8 cellular contexts compared by ENCODE assay signal in the genomic region with DNA sequence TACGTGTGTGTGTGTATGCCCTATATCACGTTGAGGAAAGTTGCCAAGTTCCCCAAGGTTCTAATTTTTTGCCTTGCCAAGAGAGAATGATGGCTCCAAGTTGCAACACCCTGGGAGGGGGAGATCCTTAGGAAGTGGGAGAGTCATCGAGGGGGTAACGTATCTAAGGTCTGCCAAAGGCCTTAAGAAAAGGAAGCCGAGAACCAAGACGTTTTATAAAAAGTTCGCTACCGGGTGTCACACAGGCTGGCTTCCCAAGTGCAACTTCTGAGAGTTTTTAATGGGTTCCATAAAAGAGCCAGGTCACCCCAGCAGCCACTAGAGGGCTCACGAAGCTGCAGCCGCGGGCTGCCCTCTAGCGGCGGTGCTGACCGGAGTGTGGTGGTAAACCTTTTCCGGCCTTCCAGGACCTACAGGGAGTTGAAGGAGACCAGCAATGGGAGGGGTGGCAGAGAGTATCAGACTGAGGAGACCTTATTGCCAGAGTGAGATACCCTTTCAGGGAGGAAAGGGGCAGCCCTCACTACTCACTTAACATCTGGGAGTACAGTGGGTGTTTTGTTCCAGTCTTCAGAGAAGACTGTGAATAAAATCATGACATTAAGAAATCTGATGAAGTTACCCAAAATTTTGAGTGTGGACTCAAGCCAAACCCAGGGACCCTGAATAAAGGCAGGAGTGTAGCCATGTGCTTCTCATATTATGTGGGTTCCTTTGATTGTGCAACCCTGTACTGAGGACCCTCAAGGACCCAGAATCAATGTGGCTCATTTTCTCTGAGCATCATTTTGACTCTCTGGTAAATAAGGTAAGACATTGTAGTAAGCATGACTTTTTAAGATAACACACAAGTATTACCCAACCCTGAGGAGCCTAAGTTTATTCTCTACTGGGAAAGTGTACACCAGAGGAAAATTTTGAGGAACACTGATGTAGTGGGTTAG. TPM values are rescaled to one million over a fixed set of nuclear protein-coding genes. Genes with fewer than 3 reads are reported as not detected.
A peak's percentile ranks its signal among the peaks of the same experiment; 100 is the strongest.
DNase-seq lines count a peak whose midpoint lies in the region; ATAC-seq, FAIRE-seq and TF ChIP-seq lines count a peak whose summit lies in the region.

No MANE protein-coding gene starts in this region.

- peak overlapping the region; percentile 95 for H2AFZ ChIP-seq in mammary epithelial cell (ENCODE audit: low read depth, low read length)
- H2AFZ ChIP-seq in keratinocyte (ENCODE audit: control insufficient read depth, low read length): peak overlapping the region; percentile 96

- 5% methylated on average over 15 of the region's 15 CpGs for WGBS in mammary epithelial cell (ENCODE audit: low coverage, missing lambda C conversion rate)

- peaks cover 29% of the 10 kb centered on the region for H3K79me2 ChIP-seq in mammary epithelial cell (ENCODE audit: insufficient read depth, low read length)
- H3K79me2 ChIP-seq in keratinocyte (ENCODE audit: control insufficient read depth, insufficient read depth, low read length): peaks cover 29% of the 10 kb centered on the region

- FAIRE-seq in keratinocyte (lab: Jason Lieb, UNC): peak; percentile 73

- peak; percentile 87 for DNase-seq in AG10803 (ENCODE audit: low read depth)
- DNase-seq in NCI-H2196 treated with DMSO at 0.1 percent for 48 hours (lab: John Stamatoyannopoulos, UW; ENCODE audit: unreplicated experiment): peak; percentile 32
- peak; percentile 79 for DNase-seq in mammary epithelial cell
- DNase-seq in keratinocyte (ENCODE audit: low read depth, low spot score): peak; percentile 63
- peak; percentile 75 to 76 for DNase-seq in stimulated activated CD4-positive, alpha-beta T cell treated with anti-CD3 and anti-CD28 coated beads, Interleukin-15, amount 100 ng/mL, for 1 hour (ENCODE audit: low read depth in 1 of 2, low spot score in 1 of 2)

- H4K20me1 ChIP-seq in mammary epithelial cell (ENCODE audit: insufficient read depth, low read length) (no peaks in the 10 kb centered on the region), keratinocyte (ENCODE audit: control insufficient read depth, extremely low read depth, insufficient read depth, low read length) (no peaks in the 10 kb centered on the region)

- in situ Hi-C loops in mammary epithelial cell (cut with MboI; ENCODE audit: low sequenced_read_pairs in 2 of 2): no loop called here

- H3K9me3 ChIP-seq in mammary epithelial cell (replicated peaks; ENCODE audit: insufficient read depth, low read length) (no peaks in the 10 kb centered on the region), keratinocyte (ENCODE audit: control insufficient read depth, low read depth, low read length) (no peaks in the 10 kb centered on the region)

- H3K4me2 ChIP-seq in mammary epithelial cell (ENCODE audit: insufficient read depth, low read depth, low read length) (peak overlapping the region; percentile 91), keratinocyte (ENCODE audit: control insufficient read depth, extremely low read depth, insufficient read depth, low read depth, low read length) (peak overlapping the region; percentile 92)

- TF ChIP-seq CTCF in AG10803 (conservative IDR thresholded peaks at IDR 0.05; ENCODE audit: low read length) (peak; percentile 100), VCaP (conservative IDR thresholded peaks at IDR 0.05) (peak; percentile 99), mammary epithelial cell (conservative IDR thresholded peaks at IDR 0.05 in 1 of 2, IDR thresholded peaks at IDR 0.05 in 1 of 2; ENCODE audit: extremely low read depth in 1 of 2, insufficient read depth in 1 of 2, low read depth in 1 of 2, low read length in 2 of 2) (peak; percentile 100), keratinocyte (optimal IDR thresholded peaks at IDR 0.05 in 1 of 3, IDR thresholded peaks at IDR 0.05 in 1 of 3, conservative IDR thresholded peaks at IDR 0.05 in 1 of 3; ENCODE audit: extremely low read depth in 1 of 3, insufficient read depth in 2 of 3, low read length in 3 of 3) (peak; percentile 100)

- no peaks in the 10 kb centered on the region for H3K9me1 ChIP-seq in keratinocyte (ENCODE audit: control insufficient read depth, extremely low read depth, insufficient read depth, low read length)

- ATAC-seq in GM18909 (IDR thresholded peaks at IDR 0.05; ENCODE audit: poor library complexity, unreplicated experiment): peak; percentile 64
- peak; percentile 48 for ATAC-seq in HG03139 (IDR thresholded peaks at IDR 0.05; ENCODE audit: unreplicated experiment)

- H3K36me3 ChIP-seq in mammary epithelial cell (ENCODE audit: insufficient read depth, low read length) (no peaks in the 10 kb centered on the region), keratinocyte (ENCODE audit: control insufficient read depth in 2 of 2, extremely low read depth in 1 of 2, insufficient read depth in 2 of 2, low read length in 2 of 2) (no peaks in the 10 kb centered on the region)

- H3K4me1 ChIP-seq in mammary epithelial cell (ENCODE audit: insufficient read depth, low read length) (peaks cover 17% of the 10 kb centered on the region), keratinocyte (ENCODE audit: control insufficient read depth, extremely low read depth, insufficient read depth, low read length) (peaks cover 16% of the 10 kb centered on the region)

- intact Hi-C loops in mammary epithelial cell (cut with micrococcal nuclease): loop anchor here (1.0 to 5.0 kb wide), 8 partner anchors 41 to 598 kb away; a partner anchor contains a TSS

- H3K9ac ChIP-seq in mammary epithelial cell (ENCODE audit: insufficient read depth, low read length) (no peak overlapping the region), keratinocyte (ENCODE audit: control insufficient read depth, extremely low read depth, insufficient read depth, low read length) (peak overlapping the region; percentile 64)

- CTCF ChIA-PET in mammary epithelial cell (lab: Charles Lee; ENCODE audit: low non-redundant PET): interaction anchor here (0.6 to 0.9 kb wide), 5 partner anchors 9 to 814 kb away, joined by 3 to 5 read pairs (median 4); no protein-coding TSS in a partner anchor

- no peaks in the 10 kb centered on the region for H3K27me3 ChIP-seq in mammary epithelial cell (ENCODE audit: insufficient read depth, low read length)
- no peaks in the 10 kb centered on the region for H3K27me3 ChIP-seq in keratinocyte (ENCODE audit: control insufficient read depth, extremely low read depth, insufficient read depth, low read length)

- BruUV-seq in mammary epithelial cell (replicated peaks; lab: Mats Ljungman, UMichigan): no TSS peak

- no peak overlapping the region for H3K27ac ChIP-seq in VCaP
- H3K27ac ChIP-seq in mammary epithelial cell (ENCODE audit: insufficient read depth, low read depth, low read length): peak overlapping the region; percentile 19
- peak overlapping the region; percentile 89 for H3K27ac ChIP-seq in keratinocyte (ENCODE audit: control insufficient read depth, insufficient read depth, low read length)

- dilution Hi-C loops in mammary epithelial cell (cut with HindIII; ENCODE audit: low sequenced_read_pairs) (loop anchor here (5.0 kb wide), 2 partner anchors 96 to 104 kb away; no protein-coding TSS in a partner anchor), keratinocyte (cut with MboI; ENCODE audit: extremely low pct_ligation_motif_present, low sequenced_read_pairs) (no loop called here)

- H3K4me3 ChIP-seq in AG10803 (ENCODE audit: low read length) (peak overlapping the region; percentile 54), mammary epithelial cell (replicated peaks in 1 of 3; ENCODE audit: insufficient read depth in 1 of 3, low read depth in 2 of 3, low read length in 3 of 3) (peak overlapping the region; percentile 27 to 43 (median 34)), keratinocyte (ENCODE audit: control insufficient read depth in 2 of 3, extremely low read depth in 1 of 3, insufficient read depth in 2 of 3, low read depth in 1 of 3, low read length in 3 of 3) (peak overlapping the region in 2 of 3 experiments; percentile 47 to 73)

RNA-seq across cellular contexts. Expression of a gene that starts 2.5 kb away (rescaled TPM):
- total RNA-seq in mammary epithelial cell: 10 to 100 TPM; 14.7 to 32.4 TPM
- polyA plus RNA-seq in mammary epithelial cell (8.3 TPM), keratinocyte (9.8 to 16.3 TPM (median 13.6 TPM) in 3 replicates)
- polyA minus RNA-seq in mammary epithelial cell (34.0 TPM), keratinocyte (37.1 to 60.8 TPM (median 39.0 TPM) in 3 replicates)
- 3.4 TPM for polyA plus RNA-seq in keratinocyte (2011; ENCODE audit: low read depth)
- 6.2 and 10.2 TPM in 2 replicates for polyA plus RNA-seq in keratinocyte (2011; cell fraction: cytosol; rRNA removed)
- polyA plus RNA-seq in keratinocyte (2011; cell fraction: nucleus; rRNA removed): 43.5 and 51.2 TPM in 2 replicates
- polyA plus RNA-seq in keratinocyte (2012; ENCODE audit: low replicate concordance): 7.5 and 13.8 TPM in 2 replicates
- 10.7 TPM for polyA minus RNA-seq in keratinocyte (2011; cell fraction: cytosol; rRNA and poly(A)+ RNA removed)
- polyA minus RNA-seq in keratinocyte (2011; cell fraction: nucleus; rRNA and poly(A)+ RNA removed): 25.4 and 56.8 TPM in 2 replicates

Comparison
In these comparisons a context has a peak if more than half of its experiments do, and no peak if none do; other contexts are left out.
1. DNase-seq: peak in every context shown above with its lines; median percentile 87 in AG10803; 79 in mammary epithelial cell; 76 in stimulated activated CD4-positive, alpha-beta T cell treated with anti-CD3 and anti-CD28 coated beads, Interleukin-15, amount 100 ng/mL, for 1 hour; 63 in keratinocyte; 32 in NCI-H2196 treated with DMSO at 0.1 percent for 48 hours.